Comparison of ENCODE assay signal across 1 cellular context in the genomic region with DNA sequence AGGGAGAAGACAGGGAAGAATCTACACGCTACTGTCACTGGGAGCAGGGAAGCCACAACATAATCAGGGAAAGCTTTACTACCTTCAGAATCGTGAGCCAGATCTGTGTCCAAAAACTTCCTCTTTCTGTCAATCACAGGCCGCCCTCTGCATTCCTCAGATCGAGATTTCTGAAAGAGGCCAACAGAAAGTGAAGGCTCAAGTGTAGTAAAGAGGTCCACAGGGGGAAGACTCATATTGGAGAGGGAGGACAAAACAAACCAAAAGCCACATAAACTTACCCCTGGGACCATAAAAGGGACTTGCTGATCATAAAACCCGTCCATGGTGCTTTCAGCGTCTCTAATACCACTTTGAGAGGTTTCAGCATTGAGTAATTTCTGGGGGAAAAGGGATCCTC.
TF ChIP-seq lines count a peak whose summit lies in the region.

No MANE protein-coding gene starts in this region.

TF ChIP-seq in HepG2, 621 proteins besides CTCF, POLR2A, EP300 and RAD21:
- TF ChIP-seq NR1H2 (CRISPR knock-in tag; IDR thresholded peaks at IDR 0.05; ENCODE audit: borderline replicate concordance, low read depth) (no peak), ZMYM4 (CRISPR knock-in tag; IDR thresholded peaks at IDR 0.05) (no peak)
